In genomic region chr14:20613094-20614037, GRCh38 we compare ENCODE assay signal across 8 cellular contexts. TPM values are rescaled to one million over a fixed set of nuclear protein-coding genes. Genes with fewer than 3 reads are reported as not detected.
DNase-seq lines count a peak whose midpoint lies in the region; ATAC-seq and TF ChIP-seq lines count a peak whose summit lies in the region.

No MANE protein-coding gene starts in this region.

- H3K27ac ChIP-seq in trophoblast cell (ENCODE audit: low read depth, low read length) = no peak overlapping the region

- H2BK12ac ChIP-seq in trophoblast cell (ENCODE audit: low read length) = no peak overlapping the region

- H2AFZ ChIP-seq in trophoblast cell (ENCODE audit: insufficient read depth, low read length, poor library complexity) = no peak overlapping the region

- H3K4me1 ChIP-seq in trophoblast cell (ENCODE audit: control insufficient read depth in 1 of 2, insufficient read depth in 2 of 2, low read length in 2 of 2) = no peaks in the 10 kb centered on the region

- H3K9ac ChIP-seq in trophoblast cell (ENCODE audit: low read length) = peak overlapping the region; percentile 71

- H3K4me1 Mint-ChIP-seq in type B pancreatic cell (ENCODE audit: unreplicated experiment) = peaks cover 5% of the 10 kb centered on the region

- no peak overlapping the region for H3K4ac ChIP-seq in trophoblast cell (ENCODE audit: low read depth, low read length)

- no peaks in the 10 kb centered on the region for H3K27me3 ChIP-seq in trophoblast cell (ENCODE audit: insufficient read depth, low read length)

- no peak overlapping the region for H4K8ac ChIP-seq in trophoblast cell (ENCODE audit: low read depth, low read length)

- H3K79me1 ChIP-seq in trophoblast cell (ENCODE audit: low read length) = no peaks in the 10 kb centered on the region

- no peak overlapping the region for H2BK5ac ChIP-seq in trophoblast cell (ENCODE audit: low read depth, low read length, poor library complexity)

- no peaks in the 10 kb centered on the region for H3K9me3 ChIP-seq in trophoblast cell (ENCODE audit: insufficient read depth, low read depth, low read length)

- H2AK5ac ChIP-seq in trophoblast cell (ENCODE audit: low read length) = no peak overlapping the region

- H2BK120ac ChIP-seq in trophoblast cell (ENCODE audit: insufficient read depth, low read length, poor library complexity) = no peak overlapping the region

- no peak overlapping the region for H3K4me3 Mint-ChIP-seq in type B pancreatic cell

- no peak overlapping the region for H3K14ac ChIP-seq in trophoblast cell (ENCODE audit: low read length)

- H3K4me2 ChIP-seq in trophoblast cell (ENCODE audit: low read length) = peak overlapping the region; percentile 91

- no peak overlapping the region for H4K12ac ChIP-seq in trophoblast cell (ENCODE audit: low read depth, low read length)

- no peaks in the 10 kb centered on the region for H3K27me3 Mint-ChIP-seq in type B pancreatic cell

- peak overlapping the region; percentile 75 for H3K4me3 ChIP-seq in trophoblast cell (ENCODE audit: low read depth, low read length)

- H3K27ac Mint-ChIP-seq in type B pancreatic cell = no peak overlapping the region

- H3K18ac ChIP-seq in trophoblast cell (ENCODE audit: low read length) = no peak overlapping the region

- ATAC-seq in HG02623 (IDR thresholded peaks at IDR 0.05; ENCODE audit: unreplicated experiment) = peak; percentile 64

- CTCF ChIA-PET in GM10248 (lab: Yijun Ruan, JAX) = interaction anchor here (0.6 to 3.1 kb wide), 22 partner anchors 10 to 313 kb away, joined by 3 to 35 read pairs (median 4); partner anchors contain the start of genes CCNB1IP1, PARP2 and RNASE4

- no peaks in the 10 kb centered on the region for H3K36me3 ChIP-seq in trophoblast cell (ENCODE audit: control insufficient read depth in 1 of 2, insufficient read depth in 2 of 2, low read length in 2 of 2)

- no peaks in the 10 kb centered on the region for H3K36me3 Mint-ChIP-seq in type B pancreatic cell

- no peak overlapping the region for H4K91ac ChIP-seq in trophoblast cell (ENCODE audit: low read depth, low read length)

- no peak overlapping the region for H3K23ac ChIP-seq in trophoblast cell (ENCODE audit: low read length)

- H3K79me2 ChIP-seq in trophoblast cell (ENCODE audit: control insufficient read depth, insufficient read depth, low read length, poor library complexity) = peaks cover 2% of the 10 kb centered on the region

- DNase-seq in GM10248 (ENCODE audit: extremely low spot score) (peak; percentile 74), NCI-H1092 (lab: John Stamatoyannopoulos, UW) (peak; percentile 81), SKM-1 (lab: John Stamatoyannopoulos, UW; ENCODE audit: unreplicated experiment) (peak; percentile 71), cardiac septum (ENCODE audit: low spot score) (peak; percentile 83), trophoblast cell (peak; percentile 93 to 99), type B pancreatic cell (ENCODE audit: extremely low spot score, unreplicated experiment) (peak; percentile 82)
- DNase-seq in activated naive CD8-positive, alpha-beta T cell treated with anti-CD3 and anti-CD28 coated beads, Interleukin-2, amount 50 U/mL, for 16 hours (ENCODE audit: low read depth, low spot score) = peak; percentile 71

- no peaks in the 10 kb centered on the region for H3K9me3 Mint-ChIP-seq in type B pancreatic cell

- WGBS in trophoblast cell (ENCODE audit: extremely low coverage, insufficient coverage, insufficient read length) = no CpG with 5 or more reads among the region's 34 CpGs

- POLR2A ChIA-PET in GM10248 (lab: Yijun Ruan, JAX) = interaction anchor here (0.6 to 1.7 kb wide), 4 partner anchors 68 to 270 kb away, joined by 3 to 12 read pairs (median 5); partner anchors contain the start of gene PARP2

- intact Hi-C loops in cardiac septum (cut with DNase I) = loop anchor here (1.0 to 5.0 kb wide), 3 partner anchors 70 to 281 kb away; partner anchors contain the start of genes CCNB1IP1 and PIP4P1

- TF ChIP-seq CTCF in GM10248 (IDR thresholded peaks at IDR 0.05; ENCODE audit: control extremely low read depth, extremely low read depth, low read depth, missing control alignments) (peak; percentile 68), type B pancreatic cell (conservative IDR thresholded peaks at IDR 0.05) (peak; percentile 80)

RNA-seq across cellular contexts. Expression of gene RNASE12, which starts 22.2 kb away (rescaled TPM):
- total RNA-seq in cardiac septum (not detected), type B pancreatic cell (ENCODE audit: low replicate concordance) (not detected in 2 replicates)
- not detected in 2 replicates for polyA plus RNA-seq in trophoblast cell (2013)

RNA-seq across cellular contexts. Expression of gene RNASE11, which starts 25.6 kb away (rescaled TPM):
- total RNA-seq in cardiac septum (not detected), type B pancreatic cell (ENCODE audit: low replicate concordance) (not detected in 2 replicates)
- polyA plus RNA-seq in trophoblast cell (2013) = not detected in 2 replicates

RNA-seq across cellular contexts. Expression of gene OR6S1, which starts 28.1 kb away (rescaled TPM):
- total RNA-seq in cardiac septum (not detected), type B pancreatic cell (ENCODE audit: low replicate concordance) (not detected in 2 replicates)
- not detected in 2 replicates for polyA plus RNA-seq in trophoblast cell (2013)

RNA-seq across cellular contexts. Expression of gene RNASE9, which starts 52.5 kb away (rescaled TPM):
- not detected for total RNA-seq in cardiac septum
- not detected in 2 replicates for polyA plus RNA-seq in trophoblast cell (2013)
- total RNA-seq in type B pancreatic cell (ENCODE audit: low replicate concordance) = not detected in 2 replicates
